In the genomic region with DNA sequence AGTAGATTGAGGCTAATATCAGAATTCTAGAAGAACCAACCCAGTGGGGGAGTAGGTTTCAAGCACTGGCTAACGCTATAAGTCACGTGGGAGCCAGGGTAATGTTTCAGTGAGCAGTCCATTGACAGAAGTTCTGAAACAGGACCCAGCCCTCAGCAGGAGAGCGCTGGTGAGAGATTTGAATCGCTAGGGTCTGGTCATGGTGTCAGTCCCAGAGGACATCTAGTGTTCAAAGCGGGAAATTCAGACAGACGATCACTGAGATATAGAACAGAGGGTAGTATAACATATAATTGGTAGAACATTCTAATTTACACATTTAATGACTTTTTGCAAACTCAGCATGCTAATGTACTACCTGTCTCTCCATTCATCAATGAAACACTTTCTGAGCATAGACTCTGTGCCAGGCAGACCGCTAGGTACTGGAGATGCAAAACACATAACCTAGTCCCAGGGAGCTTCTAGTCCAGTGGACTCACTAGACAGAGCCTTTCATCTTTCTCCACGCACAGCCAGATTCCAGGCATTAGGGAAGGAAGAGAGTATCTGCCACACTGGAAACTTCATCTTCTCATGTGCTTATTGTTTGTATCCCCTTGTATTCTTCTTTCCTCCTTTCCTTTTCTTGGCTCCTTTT, we compare ENCODE assay signal across 9 cellular contexts. TPM values are rescaled to one million over a fixed set of nuclear protein-coding genes. Genes with fewer than 3 reads are reported as not detected.
A peak's percentile ranks its signal among the peaks of the same experiment; 100 is the strongest.
DNase-seq lines count a peak whose midpoint lies in the region; ATAC-seq and TF ChIP-seq lines count a peak whose summit lies in the region.
"Had no signal": no experiment of that assay in that cellular context is flagged by ENCODE, and none has a peak within 500 bp of the region (broad histone marks: within the 10 kb centered on the region; RNA-seq: fewer than 3 reads in every experiment).

No MANE protein-coding gene starts in this region.

- H3K4me1 ChIP-seq in NT2/D1 (ENCODE audit: insufficient read depth, insufficient read length) (no peaks in the 10 kb centered on the region), gastroesophageal sphincter (peaks cover 0 to 7% (median 0%) of the 10 kb centered on the region in 3 donors)

- no peaks in the 10 kb centered on the region for H3K9me3 Mint-ChIP-seq in activated T-helper 2 cell treated with anti-CD3 and anti-CD28 coated beads, Interferon-gamma antibody, Interleukin-2, Interleukin-4, amounts not matched to agents 10 μg/mL and 5 μg/mL and 100 μg/mL, durations not matched to agents 14 hours and 24 hours and 36 hours
- H3K9me3 Mint-ChIP-seq in osteocyte (ENCODE audit: unreplicated experiment): no peaks in the 10 kb centered on the region

- TF ChIP-seq POLR2A in gastroesophageal sphincter (IDR thresholded peaks at IDR 0.05): no peak

- no peaks in the 10 kb centered on the region for H3K36me3 ChIP-seq in NT2/D1 (ENCODE audit: insufficient read depth, insufficient read length, low read length)
- no peaks in the 10 kb centered on the region for H3K36me3 ChIP-seq in gastroesophageal sphincter

- peak; percentile 62 for DNase-seq in Caki2 (ENCODE audit: low read depth)
- DNase-seq in NT2/D1 (ENCODE audit: low read depth, low spot score): peak; percentile 44
- DNase-seq in activated T-helper 2 cell treated with anti-CD3 and anti-CD28 coated beads, Interferon-gamma antibody, Interleukin-2, Interleukin-4, amounts not matched to agents 10 μg/mL and 5 μg/mL and 100 μg/mL, durations not matched to agents 14 hours and 24 hours and 36 hours (ENCODE audit: low spot score): peak; percentile 31
- DNase-seq in osteocyte (ENCODE audit: extremely low spot score, unreplicated experiment): no peak
- no peak for DNase-seq in T1000 (lab: John Stamatoyannopoulos, UW)

- ATAC-seq in GM19351 (IDR thresholded peaks at IDR 0.05; ENCODE audit: unreplicated experiment): peak; percentile 94
- peak; percentile 93 for ATAC-seq in HG03432 (IDR thresholded peaks at IDR 0.05; ENCODE audit: unreplicated experiment)
- ATAC-seq in gastroesophageal sphincter: peak; percentile 63

- H3K4me1 Mint-ChIP-seq in activated T-helper 2 cell treated with anti-CD3 and anti-CD28 coated beads, Interferon-gamma antibody, Interleukin-2, Interleukin-4, amounts not matched to agents 10 μg/mL and 5 μg/mL and 100 μg/mL, durations not matched to agents 14 hours and 24 hours and 36 hours (ENCODE audit: low read depth): peaks cover 4% of the 10 kb centered on the region
- H3K4me1 Mint-ChIP-seq in osteocyte (ENCODE audit: unreplicated experiment): no peaks in the 10 kb centered on the region

- in situ Hi-C loops in Caki2 (cut with HindIII; ENCODE audit: low pct_unique_long_range_greater_than_20kb, low sequenced_read_pairs): no loop called here

- no peak overlapping the region for H3K27ac Mint-ChIP-seq in activated T-helper 2 cell treated with anti-CD3 and anti-CD28 coated beads, Interferon-gamma antibody, Interleukin-2, Interleukin-4, amounts not matched to agents 10 μg/mL and 5 μg/mL and 100 μg/mL, durations not matched to agents 14 hours and 24 hours and 36 hours
- no peak overlapping the region for H3K27ac Mint-ChIP-seq in osteocyte (ENCODE audit: unreplicated experiment)

- H3K4me3 Mint-ChIP-seq in activated T-helper 2 cell treated with anti-CD3 and anti-CD28 coated beads, Interferon-gamma antibody, Interleukin-2, Interleukin-4, amounts not matched to agents 10 μg/mL and 5 μg/mL and 100 μg/mL, durations not matched to agents 14 hours and 24 hours and 36 hours (ENCODE audit: low read depth): no peak overlapping the region
- H3K4me3 Mint-ChIP-seq in osteocyte (ENCODE audit: unreplicated experiment): no peak overlapping the region

- H3K9me3 ChIP-seq in NT2/D1 (ENCODE audit: insufficient read depth, low read length): no peaks in the 10 kb centered on the region
- no peaks in the 10 kb centered on the region for H3K9me3 ChIP-seq in gastroesophageal sphincter

- H3K27ac ChIP-seq in gastroesophageal sphincter: no peak overlapping the region

- intact Hi-C loops in activated T-helper 2 cell treated with anti-CD3 and anti-CD28 coated beads, Interferon-gamma antibody, Interleukin-2, Interleukin-4, amounts not matched to agents 10 μg/mL and 5 μg/mL and 100 μg/mL, durations not matched to agents 14 hours and 24 hours and 36 hours (cut with micrococcal nuclease): loop anchor here (1.0 kb wide), 1 partner anchor 158 kb away; no protein-coding TSS in a partner anchor

- H3K9ac ChIP-seq in NT2/D1 (ENCODE audit: insufficient read length, low read depth): no peak overlapping the region

- H3K36me3 Mint-ChIP-seq in activated T-helper 2 cell treated with anti-CD3 and anti-CD28 coated beads, Interferon-gamma antibody, Interleukin-2, Interleukin-4, amounts not matched to agents 10 μg/mL and 5 μg/mL and 100 μg/mL, durations not matched to agents 14 hours and 24 hours and 36 hours (ENCODE audit: low read depth): no peaks in the 10 kb centered on the region
- no peaks in the 10 kb centered on the region for H3K36me3 Mint-ChIP-seq in osteocyte (ENCODE audit: unreplicated experiment)

- TF ChIP-seq EP300 in gastroesophageal sphincter (IDR thresholded peaks at IDR 0.05): no peak

- 9 to 16% methylated on average over 7 to 8 of the region's 8 CpGs for WGBS in gastroesophageal sphincter (ENCODE audit: low coverage in 1 of 2), 2 donors

- H3K27me3 Mint-ChIP-seq in activated T-helper 2 cell treated with anti-CD3 and anti-CD28 coated beads, Interferon-gamma antibody, Interleukin-2, Interleukin-4, amounts not matched to agents 10 μg/mL and 5 μg/mL and 100 μg/mL, durations not matched to agents 14 hours and 24 hours and 36 hours (ENCODE audit: low read depth): peaks cover 25% of the 10 kb centered on the region
- peaks cover 44% of the 10 kb centered on the region for H3K27me3 Mint-ChIP-seq in osteocyte (ENCODE audit: unreplicated experiment)

- H3K4me3 ChIP-seq in NT2/D1 (ENCODE audit: insufficient read length, low read depth) (no peak overlapping the region), gastroesophageal sphincter (no peak overlapping the region)

- peak; percentile 31 to 72 (median 56) for TF ChIP-seq CTCF in gastroesophageal sphincter (IDR thresholded peaks at IDR 0.05)
- TF ChIP-seq CTCF in osteocyte (IDR thresholded peaks at IDR 0.05): peak; percentile 65

- H3K27me3 ChIP-seq in NT2/D1 (ENCODE audit: insufficient read depth, insufficient read length): no peaks in the 10 kb centered on the region
- peaks cover 25% of the 10 kb centered on the region for H3K27me3 ChIP-seq in gastroesophageal sphincter

RNA-seq across cellular contexts. Expression of gene RNASE3, which starts 35.4 kb away (rescaled TPM):
- total RNA-seq in Caki2 (2014; rRNA removed; shearing (Covaris generic); ENCODE audit: low replicate concordance): not detected in 2 replicates
- total RNA-seq in activated T-helper 2 cell treated with anti-CD3 and anti-CD28 coated beads, Interferon-gamma antibody, Interleukin-2, Interleukin-4, amounts not matched to agents 10 μg/mL and 5 μg/mL and 100 μg/mL, durations not matched to agents 14 hours and 24 hours and 36 hours: not detected in 2 replicates
- not detected for total RNA-seq in gastroesophageal sphincter
- total RNA-seq in osteocyte: not detected in 2 replicates
- total RNA-seq: activated CD8-positive, alpha-beta memory T cell treated with anti-CD3 and anti-CD28 coated beads for 36 hours had no signal

RNA-seq across cellular contexts. Expression of gene RNASE1, which starts 53.1 kb away (rescaled TPM):
- not detected in 2 replicates for total RNA-seq in Caki2 (2014; rRNA removed; shearing (Covaris generic); ENCODE audit: low replicate concordance)
- not detected in 2 replicates for total RNA-seq in activated T-helper 2 cell treated with anti-CD3 and anti-CD28 coated beads, Interferon-gamma antibody, Interleukin-2, Interleukin-4, amounts not matched to agents 10 μg/mL and 5 μg/mL and 100 μg/mL, durations not matched to agents 14 hours and 24 hours and 36 hours
- total RNA-seq in gastroesophageal sphincter (100 to 1,000 TPM in 3 of 4 donors, 10 to 100 TPM in 1; 87.2 to 780 (median 336) TPM), osteocyte (not detected in 2 replicates)
- total RNA-seq: activated CD8-positive, alpha-beta memory T cell treated with anti-CD3 and anti-CD28 coated beads for 36 hours had no signal

Comparison
In these comparisons a context has a peak if more than half of its experiments do, and no peak if none do; other contexts are left out.
1. DNase-seq: peak in Caki2 (single experiment), NT2/D1 (single experiment) and activated T-helper 2 cell treated with anti-CD3 and anti-CD28 coated beads, Interferon-gamma antibody, Interleukin-2, Interleukin-4, amounts not matched to agents 10 μg/mL and 5 μg/mL and 100 μg/mL, durations not matched to agents 14 hours and 24 hours and 36 hours (single experiment); none in osteocyte (single experiment) and T1000 (single experiment).
2. RNA of gene RNASE1, which starts 53.1 kb away (total RNA-seq): 87.2 to 780 TPM in gastroesophageal sphincter; not detected in Caki2, not detected in activated T-helper 2 cell treated with anti-CD3 and anti-CD28 coated beads, Interferon-gamma antibody, Interleukin-2, Interleukin-4, amounts not matched to agents 10 μg/mL and 5 μg/mL and 100 μg/mL, durations not matched to agents 14 hours and 24 hours and 36 hours and not detected in osteocyte; every median in the first group is over 10 times any median in the second.
3. Peak in every context shown above with its lines, with median percentiles within 50 percentile points of each other: ATAC-seq.